In the genomic region with DNA sequence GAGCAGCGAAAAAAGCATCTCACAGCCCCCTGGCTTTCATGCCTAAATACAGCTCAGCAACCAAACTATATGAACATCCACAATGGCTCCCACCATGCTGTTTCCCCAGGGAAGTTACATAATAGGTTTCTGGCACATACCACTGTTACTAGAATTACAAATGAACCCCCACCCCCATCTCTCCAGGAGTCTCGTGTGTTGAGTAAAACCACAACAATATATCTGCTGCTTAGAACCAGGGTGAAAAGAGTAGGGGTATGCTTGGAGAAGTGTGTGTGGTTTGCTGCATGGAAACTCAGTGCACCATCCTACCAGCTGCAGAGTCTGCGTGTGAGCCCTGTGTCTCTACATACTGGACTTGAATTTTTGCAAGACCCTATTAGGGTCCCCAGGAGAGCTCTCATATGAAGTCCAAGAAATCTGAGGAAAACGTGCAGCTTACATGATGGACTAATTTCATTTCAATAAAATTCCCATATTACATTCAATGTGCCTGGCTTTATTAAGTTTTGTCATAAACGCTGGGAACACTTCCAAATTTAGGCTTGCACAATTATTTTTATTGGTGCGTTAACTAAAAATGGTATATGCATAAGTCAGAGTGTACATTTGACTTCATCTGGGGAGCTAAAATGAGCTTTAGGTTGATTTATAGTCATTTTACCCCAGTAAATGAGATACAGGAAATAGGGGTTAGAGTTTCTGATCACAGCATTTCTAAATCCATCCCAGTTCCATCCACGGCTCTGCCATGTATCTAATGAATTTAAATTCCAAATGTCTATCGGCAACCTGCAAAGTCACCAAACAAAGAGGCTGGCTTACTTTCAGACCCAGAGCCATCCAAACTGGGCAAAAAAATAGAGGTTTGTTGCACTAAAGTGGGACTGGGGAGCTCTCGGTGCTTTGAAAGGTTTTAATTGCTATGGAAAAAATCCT, we compare ENCODE assay signal across 21 cellular contexts.
DNase-seq lines count a peak whose midpoint lies in the region; ATAC-seq, FAIRE-seq and TF ChIP-seq lines count a peak whose summit lies in the region.
"Had no signal": no experiment of that assay in that cellular context is flagged by ENCODE, and none has a peak within 500 bp of the region (broad histone marks: within the 10 kb centered on the region; RNA-seq: fewer than 3 reads in every experiment).

No MANE protein-coding gene starts in this region.

- no peak for TF ChIP-seq POLR2A in H54 (IDR thresholded peaks at IDR 0.05; ENCODE audit: low read depth, low read length)

- BruUV-seq in PC-3 (replicated peaks; lab: Mats Ljungman, UMichigan): no TSS peak

- H3K4me1 ChIP-seq in Karpas-422 (ENCODE audit: low read length) (peaks cover 27% of the 10 kb centered on the region), PC-3 (ENCODE audit: insufficient read depth, low read length) (peaks cover 22% of the 10 kb centered on the region), rectal smooth muscle tissue (ENCODE audit: control insufficient read depth, insufficient read depth, low read length) (no peaks in the 10 kb centered on the region)
- H3K4me1 ChIP-seq: pancreas had no signal

- H3F3A ChIP-seq in PC-3 (ENCODE audit: low read length, unreplicated experiment): no peaks in the 10 kb centered on the region

- H3K36me3 ChIP-seq in Karpas-422 (ENCODE audit: insufficient read depth, low read length) (no peaks in the 10 kb centered on the region), PC-3 (ENCODE audit: low read depth, low read length) (no peaks in the 10 kb centered on the region), rectal smooth muscle tissue (ENCODE audit: control insufficient read depth, insufficient read depth, low read length) (no peaks in the 10 kb centered on the region)
- H3K36me3 ChIP-seq: BE2C, pancreas had no signal

- H3K9me3 ChIP-seq in Karpas-422 (ENCODE audit: low read length) (no peaks in the 10 kb centered on the region), PC-3 (ENCODE audit: low read length) (no peaks in the 10 kb centered on the region)
- H3K9me3 ChIP-seq: BE2C, pancreas had no signal

- DNase-seq in Karpas-422 (no peak), PC-3 (peak; percentile 60), fibroblast of gingiva (ENCODE audit: low read depth) (peak; percentile 6), NCI-H128 (lab: John Stamatoyannopoulos, UW; ENCODE audit: unreplicated experiment) (no peak), ureter (ENCODE audit: low spot score) (no peak), H54 (ENCODE audit: insufficient read length, low spot score) (no peak)
- DNase-seq: activated B cell treated with CpG ODN at 0.5 μM for 24 hours; activated CD8-positive, alpha-beta T cell treated with anti-CD3 and anti-CD28 coated beads, Interleukin-2, amount 10 ng/mL, durations not matched to agents 7 days and 5 days; activated T-cell treated with anti-CD3 and anti-CD28 coated beads, Interleukin-2, amount 50 U/mL, for 48 hours; BE2C; dermis blood vessel endothelial cell; KG1; NCI-H1105; NCI-H524; pancreas; SHP77; stimulated activated CD4-positive, alpha-beta T cell treated with anti-CD3 and anti-CD28 coated beads, Interleukin-2, amount 100 ng/mL, for 48 hours; T-helper 2 cell had no signal

- POLR2A ChIA-PET in PC-3 (lab: Charles Lee; ENCODE audit: unreplicated experiment): interaction anchor here (0.6 kb wide), 1 partner anchor 43 kb away, joined by 4 read pairs; no protein-coding TSS in a partner anchor

- H3K9me2 ChIP-seq in Karpas-422 (replicated peaks; ENCODE audit: insufficient read depth, low read length) (no peaks in the 10 kb centered on the region), PC-3 (replicated peaks; ENCODE audit: low read length) (no peaks in the 10 kb centered on the region)

- H3K4me3 ChIP-seq in Karpas-422 (ENCODE audit: low read length) (no peak overlapping the region), PC-3 (ENCODE audit: low read length) (no peak overlapping the region), rectal smooth muscle tissue (ENCODE audit: low read length) (peak overlapping the region; percentile 10)
- H3K4me3 ChIP-seq: pancreas had no signal

- no peak for FAIRE-seq in H54 (lab: Jason Lieb, UNC)
- FAIRE-seq: pancreas had no signal

- TF ChIP-seq CTCF in PC-3 (conservative IDR thresholded peaks at IDR 0.05; ENCODE audit: low read depth, low read length): no peak

- H3K79me2 ChIP-seq in Karpas-422 (ENCODE audit: low read length) (no peaks in the 10 kb centered on the region), PC-3 (ENCODE audit: low read length) (no peaks in the 10 kb centered on the region)

- H3K27ac ChIP-seq in Karpas-422 (ENCODE audit: low read length) (no peak overlapping the region), PC-3 (ENCODE audit: low read length) (no peak overlapping the region), rectal smooth muscle tissue (ENCODE audit: low read depth, low read length) (no peak overlapping the region)
- H3K27ac ChIP-seq: epithelial cell of prostate, pancreas had no signal

- intact Hi-C loops in PC-3 (cut with micrococcal nuclease): loop anchor here (5.0 kb wide), 1 partner anchor 96 kb away; no protein-coding TSS in a partner anchor

- no peak overlapping the region for H3K4me2 ChIP-seq in Karpas-422 (ENCODE audit: low read depth, low read length, poor library complexity, severe bottlenecking)
- 0 out of 2 replicates have a peak overlapping the region, but pooled peaks have one; percentile 1 for H3K4me2 ChIP-seq in PC-3 (ENCODE audit: low read length)

- H2AFZ ChIP-seq in Karpas-422 (ENCODE audit: low read length) (peak overlapping the region; percentile 48; the same call in 1 of the 2 replicates), PC-3 (ENCODE audit: low read length) (no peak overlapping the region)

- no peak; the same call in 1 of the 2 replicates for ATAC-seq in PC-3
- ATAC-seq: activated CD8-positive, alpha-beta T cell treated with anti-CD3 and anti-CD28 coated beads, Interleukin-2, amount 10 ng/mL, durations not matched to agents 7 days and 5 days; activated naive CD4-positive, alpha-beta T cell treated with anti-CD3 and anti-CD28 coated beads, Interleukin-2, amount 50 U/mL, for 72 hours; pancreas had no signal

- H3K9ac ChIP-seq in Karpas-422 (ENCODE audit: low read length): no peak overlapping the region
- H3K9ac ChIP-seq in PC-3 (ENCODE audit: low read length): no peak overlapping the region
- no peak overlapping the region for H3K9ac ChIP-seq in rectal smooth muscle tissue (ENCODE audit: low read length)

- H3K27me3 ChIP-seq in Karpas-422 (ENCODE audit: low read length) (no peaks in the 10 kb centered on the region), PC-3 (ENCODE audit: low read length) (no peaks in the 10 kb centered on the region), rectal smooth muscle tissue (ENCODE audit: control insufficient read depth, insufficient read depth, low read length) (no peaks in the 10 kb centered on the region)
- H3K27me3 ChIP-seq: BE2C, pancreas had no signal

- CTCF ChIA-PET in PC-3 (lab: Charles Lee): no interaction called here

- H4K20me1 ChIP-seq in Karpas-422 (ENCODE audit: insufficient read depth, low read depth, low read length) (no peaks in the 10 kb centered on the region), PC-3 (ENCODE audit: low read length) (no peaks in the 10 kb centered on the region)

Comparison
In these comparisons a context has a peak if more than half of its experiments do, and no peak if none do; other contexts are left out.
1. DNase-seq: peak in PC-3 (single experiment) and fibroblast of gingiva (single experiment); none in Karpas-422 (single experiment), NCI-H128 (single experiment), ureter (single experiment) and H54 (single experiment).